Comparison of ENCODE assay signal across 8 cellular contexts in genomic region chr18:3869848-3870247, GRCh38.
A peak's percentile ranks its signal among the peaks of the same experiment; 100 is the strongest.
DNase-seq lines count a peak whose midpoint lies in the region; ATAC-seq and TF ChIP-seq lines count a peak whose summit lies in the region.

No MANE protein-coding gene starts in this region.

- no peak overlapping the region for H3K4me3 Mint-ChIP-seq in nephron

- H3K27ac ChIP-seq in colonic mucosa: no peak overlapping the region

- no peaks in the 10 kb centered on the region for H3K36me3 ChIP-seq in colonic mucosa

- peaks cover 49% of the 10 kb centered on the region for H3K4me1 Mint-ChIP-seq in nephron

- H3K9me3 Mint-ChIP-seq in nephron: no peaks in the 10 kb centered on the region

- H3K27ac Mint-ChIP-seq in nephron: peak overlapping the region in 2 of 3 experiments; percentile 31 to 36

- no peak overlapping the region for H3K4me3 ChIP-seq in colonic mucosa

- no peaks in the 10 kb centered on the region for H3K9me3 ChIP-seq in colonic mucosa

- no peaks in the 10 kb centered on the region for H3K4me1 ChIP-seq in colonic mucosa

- ATAC-seq in left cardiac atrium (peak; percentile 52 to 66), Right ventricle myocardium superior (ENCODE audit: poor library complexity) (no peak), HG02970 (IDR thresholded peaks at IDR 0.05; ENCODE audit: low FRiP score, unreplicated experiment) (no peak)

- no peaks in the 10 kb centered on the region for H3K36me3 Mint-ChIP-seq in nephron (ENCODE audit: low read depth)

- no peak overlapping the region for H3K9ac ChIP-seq in colonic mucosa (ENCODE audit: low read depth in 2 of 2, low read length in 2 of 2)

- no peaks in the 10 kb centered on the region for H3K27me3 ChIP-seq in colonic mucosa

- TF ChIP-seq CTCF in colonic mucosa (IDR thresholded peaks at IDR 0.05) (peak; percentile 27), nephron (IDR thresholded peaks at IDR 0.05; ENCODE audit: unreplicated experiment in 3 of 3) (peak; percentile 59 to 63 (median 61))

- DNase-seq in left cardiac atrium: no peak
- no peak for DNase-seq in Right ventricle myocardium superior
- peak; percentile 8 to 67 for DNase-seq in NCI-H524 (lab: John Stamatoyannopoulos, UW)
- no peak for DNase-seq in colonic mucosa
- no peak for DNase-seq in activated CD8-positive, alpha-beta memory T cell treated with anti-CD3 and anti-CD28 coated beads for 24 hours
- DNase-seq in stimulated activated CD4-positive, alpha-beta T cell treated with anti-CD3 and anti-CD28 coated beads, Interleukin-4, amount 100 ng/mL, for 24 hours: no peak

- intact Hi-C loops in left cardiac atrium (cut with DNase I) (loop anchor here (5.0 to 10.0 kb wide), 2 partner anchors 95 to 98 kb away; no protein-coding TSS in a partner anchor), Right ventricle myocardium superior (cut with DNase I) (loop anchor here (10.0 kb wide), 1 partner anchor 95 kb away; no protein-coding TSS in a partner anchor), colonic mucosa (cut with DNase I) (loop anchor here (5.0 to 10.0 kb wide), 3 partner anchors 98 to 585 kb away; no protein-coding TSS in a partner anchor)

- H3K27me3 Mint-ChIP-seq in nephron (ENCODE audit: low read depth): peaks cover 7% of the 10 kb centered on the region

Comparison
In these comparisons a context has a peak if more than half of its experiments do, and no peak if none do; other contexts are left out.
1. ATAC-seq: peak in left cardiac atrium (2 of 2); none in Right ventricle myocardium superior (single experiment) and HG02970 (single experiment).
2. DNase-seq: peak in NCI-H524 (2 of 2); none in left cardiac atrium (single experiment), Right ventricle myocardium superior (single experiment), colonic mucosa (single experiment), activated CD8-positive, alpha-beta memory T cell treated with anti-CD3 and anti-CD28 coated beads for 24 hours (single experiment) and stimulated activated CD4-positive, alpha-beta T cell treated with anti-CD3 and anti-CD28 coated beads, Interleukin-4, amount 100 ng/mL, for 24 hours (single experiment).